In the genomic region with DNA sequence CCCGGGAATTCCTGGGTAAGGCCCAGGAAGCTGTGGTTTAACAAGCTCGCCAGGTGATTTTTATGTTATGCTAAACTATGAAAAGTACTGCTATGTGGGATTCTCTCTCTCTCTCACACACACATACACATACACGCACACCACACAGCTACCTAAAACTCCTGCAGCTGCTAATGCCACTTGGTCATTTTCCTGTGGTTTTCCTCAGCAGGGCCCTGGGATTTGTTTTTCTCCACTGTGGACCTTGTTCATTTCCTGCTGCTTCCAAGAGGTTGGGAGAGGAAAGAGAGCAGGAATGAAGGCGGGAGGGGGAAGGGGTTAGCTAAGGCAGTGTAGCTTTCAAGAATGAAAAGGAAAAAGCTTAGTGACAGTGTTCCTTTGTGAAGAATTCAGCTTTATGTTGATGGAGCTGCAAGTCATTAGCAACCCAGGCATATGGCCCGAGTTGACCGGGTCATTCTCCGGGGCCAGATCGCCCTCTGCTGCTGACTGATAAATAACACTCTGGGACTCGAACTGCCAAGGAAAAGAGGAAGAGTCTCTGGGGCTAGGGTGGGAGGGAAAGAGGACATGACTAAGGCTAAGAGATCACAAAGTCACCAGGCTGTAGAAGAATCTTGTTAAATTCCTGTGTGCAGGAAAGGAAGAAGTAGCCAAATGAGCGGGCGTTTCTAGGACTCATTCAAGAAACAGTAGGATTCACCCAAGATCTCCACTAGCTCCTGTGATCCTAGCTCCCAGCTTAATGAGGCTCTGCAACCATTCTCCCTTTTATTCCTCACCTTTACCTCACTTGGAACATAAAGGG, we compare ENCODE assay signal across 8 cellular contexts. TPM values are rescaled to one million over a fixed set of nuclear protein-coding genes. Genes with fewer than 3 reads are reported as not detected.
A peak's percentile ranks its signal among the peaks of the same experiment; 100 is the strongest.
DNase-seq lines count a peak whose midpoint lies in the region; ATAC-seq and TF ChIP-seq lines count a peak whose summit lies in the region.

No MANE protein-coding gene starts in this region.

- no peak overlapping the region for H3K4me3 ChIP-seq in Caco-2 (ENCODE audit: low read depth, low read length)
- H3K4me3 ChIP-seq in IMR-90 (ENCODE audit: insufficient read depth, low read depth, low read length) = no peak overlapping the region

- no peak overlapping the region for H3K4me3 Mint-ChIP-seq in Caco-2 (ENCODE audit: unreplicated experiment)

- H3K9me1 ChIP-seq in IMR-90 (ENCODE audit: insufficient read depth, low read length) = peaks cover 9% of the 10 kb centered on the region; the same call in 1 of the 2 replicates

- 0 out of 2 replicates have a peak overlapping the region, but pooled peaks have one; percentile 17 for H4K91ac ChIP-seq in IMR-90 (ENCODE audit: insufficient read depth, low read depth, low read length)

- no peaks in the 10 kb centered on the region for H3K27me3 ChIP-seq in Caco-2 (replicated peaks; ENCODE audit: control insufficient read depth, insufficient read depth, low read length)
- no peaks in the 10 kb centered on the region for H3K27me3 ChIP-seq in IMR-90 (ENCODE audit: control insufficient read depth, insufficient read depth, low read length)

- peak overlapping the region; percentile 33 for H3K4me2 ChIP-seq in IMR-90 (ENCODE audit: low read depth, low read length)

- no peak overlapping the region for H4K5ac ChIP-seq in IMR-90 (ENCODE audit: low read depth, low read length)

- DNase-seq in Caco-2 (peak; percentile 73), IMR-90 (peak; percentile 78), SK-MEL-5 (ENCODE audit: low read depth, low spot score) (peak; percentile 80), dedifferentiated amniotic fluid mesenchymal stem cell (ENCODE audit: extremely low spot score) (peak; percentile 71), kidney tubule cell (ENCODE audit: low spot score) (peak; percentile 94)
- DNase-seq in stimulated activated CD4-positive, alpha-beta T cell treated with anti-CD3 and anti-CD28 coated beads, Interleukin-1b, Interleukin-23, amount 100 ng/mL, for 4 hours (ENCODE audit: low read depth in 2 of 2) = peak; percentile 5 to 6

- H3K27ac ChIP-seq in IMR-90 (ENCODE audit: insufficient read depth, low read length) = no peak overlapping the region

- H3K18ac ChIP-seq in IMR-90 (ENCODE audit: low read depth, low read length) = peak overlapping the region; percentile 18; the same call in 1 of the 2 replicates

- H3K56ac ChIP-seq in IMR-90 (ENCODE audit: extremely low read depth, insufficient read depth, low read length) = no peak overlapping the region

- peak overlapping the region; percentile 3 for H2AK9ac ChIP-seq in IMR-90 (replicated peaks; ENCODE audit: low read depth, low read length, poor library complexity)

- H3K23ac ChIP-seq in IMR-90 (ENCODE audit: low read depth, low read length) = 0 out of 2 replicates have a peak overlapping the region, but pooled peaks have one; percentile 18

- TF ChIP-seq RAD21 in IMR-90 (IDR thresholded peaks at IDR 0.05; ENCODE audit: low read length) = peak; percentile 81

- no peak overlapping the region for H2BK15ac ChIP-seq in IMR-90 (ENCODE audit: low read depth, low read length)

- POLR2A ChIA-PET in Caco-2 (lab: Charles Lee) (interaction anchor here (0.7 to 1.6 kb wide), 6 partner anchors 15 to 138 kb away, joined by 3 to 8 read pairs (median 4); a partner anchor contains a TSS), IMR-90 (lab: Charles Lee; ENCODE audit: unreplicated experiment) (interaction anchor here (0.6 kb wide), 2 partner anchors 16 to 72 kb away, joined by 3 to 4 read pairs; no protein-coding TSS in a partner anchor)

- peak overlapping the region; percentile 50 for H2BK120ac ChIP-seq in IMR-90 (ENCODE audit: low read depth, low read length)

- no peak for TF ChIP-seq POLR2A in IMR-90 (IDR thresholded peaks at IDR 0.05; ENCODE audit: low read depth, low read length)

- H3K36me3 ChIP-seq in Caco-2 (ENCODE audit: control insufficient read depth, insufficient read depth, low read length) (no peaks in the 10 kb centered on the region), IMR-90 (ENCODE audit: control insufficient read depth, insufficient read depth, low read length) (no peaks in the 10 kb centered on the region)

- no peak overlapping the region for H3K9ac ChIP-seq in IMR-90 (ENCODE audit: low read depth, low read length)

- 0 out of 2 replicates have a peak overlapping the region, but pooled peaks have one; percentile 59 for H3K4ac ChIP-seq in IMR-90 (ENCODE audit: low read depth, low read length)

- CTCF ChIA-PET in Caco-2 (lab: Charles Lee) (interaction anchor here (0.6 to 3.2 kb wide), 13 partner anchors 15 to 1155 kb away, joined by 3 to 34 read pairs (median 4); a partner anchor contains a TSS), IMR-90 (lab: Yijun Ruan, JAX) (interaction anchor here (0.6 to 2.5 kb wide), 23 partner anchors 10 to 745 kb away, joined by 3 to 17 read pairs (median 4); a partner anchor contains a TSS)

- intact Hi-C loops in Caco-2 (cut with micrococcal nuclease; ENCODE audit: unreplicated experiment) = loop anchor here (1.0 to 5.0 kb wide), 7 partner anchors 21 to 326 kb away; a partner anchor contains a TSS
- intact Hi-C loops in IMR-90 (cut with micrococcal nuclease) = loop anchor here (1.0 to 2.0 kb wide), 4 partner anchors 87 to 326 kb away; no protein-coding TSS in a partner anchor

- dilution Hi-C loops in IMR-90 (cut with HindIII; ENCODE audit: low sequenced_read_pairs, unreplicated experiment) = no loop called here

- H3K79me1 ChIP-seq in IMR-90 (ENCODE audit: low read depth in 1 of 2, low read length in 2 of 2) = no peaks in the 10 kb centered on the region

- peak overlapping the region; percentile 64 for H3K14ac ChIP-seq in IMR-90 (replicated peaks; ENCODE audit: low read depth, low read length)

- peak overlapping the region; percentile 59 for H2AFZ ChIP-seq in IMR-90 (replicated peaks; ENCODE audit: low read length, poor library complexity)

- H3K27me3 Mint-ChIP-seq in Caco-2 (ENCODE audit: insufficient read depth, unreplicated experiment) = no peaks in the 10 kb centered on the region

- in situ Hi-C loops in IMR-90 (cut with MboI; ENCODE audit: low sequenced_read_pairs) = loop anchor here (5.0 to 10.0 kb wide), 3 partner anchors 160 to 318 kb away; no protein-coding TSS in a partner anchor
- in situ Hi-C loops in SK-MEL-5 (cut with HindIII; ENCODE audit: low pct_unique_long_range_greater_than_20kb, low sequenced_read_pairs) = no loop called here

- no peaks in the 10 kb centered on the region for H3K9me3 Mint-ChIP-seq in Caco-2 (ENCODE audit: unreplicated experiment)

- no peak overlapping the region for H2BK5ac ChIP-seq in IMR-90 (ENCODE audit: low read depth, low read length, poor library complexity, severe bottlenecking)

- WGBS in IMR-90 (ENCODE audit: extremely low coverage in 2 of 2, insufficient read length in 1 of 2), 2 experiments = no CpG with 5 or more reads among the region's 11 CpGs

- no peak overlapping the region for H2AK5ac ChIP-seq in IMR-90 (ENCODE audit: low read depth, low read length)

- peaks cover 49% of the 10 kb centered on the region for H3K4me1 ChIP-seq in Caco-2
- H3K4me1 ChIP-seq in IMR-90 (ENCODE audit: control insufficient read depth, insufficient read depth, low read length) = peaks cover 10% of the 10 kb centered on the region

- no TSS peak for BruUV-seq in Caco-2 (replicated peaks; lab: Mats Ljungman, UMichigan)
- BruUV-seq in IMR-90 (replicated peaks; lab: Mats Ljungman, UMichigan) = no TSS peak

- H2BK20ac ChIP-seq in IMR-90 (ENCODE audit: low read depth, low read length) = no peak overlapping the region

- TF ChIP-seq CTCF in Caco-2 (IDR thresholded peaks at IDR 0.05; ENCODE audit: insufficient read depth in 1 of 2, low read depth in 1 of 2, low read length in 1 of 2, severe bottlenecking in 1 of 2, unreplicated experiment in 1 of 2) (peak; percentile 22 to 46), IMR-90 (conservative IDR thresholded peaks at IDR 0.05; ENCODE audit: low read depth, low read length) (peak; percentile 66)

- H4K20me1 ChIP-seq in IMR-90 (ENCODE audit: insufficient read depth, low read length) = no peaks in the 10 kb centered on the region

- peaks cover 31% of the 10 kb centered on the region for H3K4me1 Mint-ChIP-seq in Caco-2 (ENCODE audit: low read depth, unreplicated experiment)

- peak; percentile 78 for ATAC-seq in GM19438 (IDR thresholded peaks at IDR 0.05; ENCODE audit: low read depth, unreplicated experiment)
- peak; percentile 94 for ATAC-seq in IMR-90 (ENCODE audit: low read depth)
- ATAC-seq in GM19324 (IDR thresholded peaks at IDR 0.05; ENCODE audit: low FRiP score, unreplicated experiment) = no peak

- H3K9me3 ChIP-seq in Caco-2 (no peaks in the 10 kb centered on the region), IMR-90 (ENCODE audit: control insufficient read depth, insufficient read depth, low read length) (no peaks in the 10 kb centered on the region)

- peak overlapping the region; percentile 81 for H3K27ac Mint-ChIP-seq in Caco-2 (ENCODE audit: unreplicated experiment)

- H3K36me3 Mint-ChIP-seq in Caco-2 (ENCODE audit: insufficient read depth, unreplicated experiment) = no peaks in the 10 kb centered on the region

- peak overlapping the region in 1 of 2 experiments; percentile 82; a peak in 2 of 4 replicates for H4K8ac ChIP-seq in IMR-90 (ENCODE audit: low read depth in 2 of 2, low read length in 2 of 2)

TF ChIP-seq in IMR-90, 13 proteins besides CTCF, POLR2A, EP300 and RAD21:
- TF ChIP-seq SMC3 (IDR thresholded peaks at IDR 0.05; ENCODE audit: low read depth, low read length) (peak; percentile 78), RFX5 (IDR thresholded peaks at IDR 0.05; ENCODE audit: low read depth, low read length) (no peak)

RNA-seq across cellular contexts. Expression of a gene that starts 30.5 kb away (rescaled TPM):
- total RNA-seq in Caco-2 (2022) (10.7 and 14.4 TPM in 2 replicates), IMR-90 (2012; rRNA removed) (9.0 and 10.6 TPM in 2 replicates)
- polyA plus RNA-seq in IMR-90 (2012; rRNA removed) = 3.3 and 4.3 TPM in 2 replicates
- polyA plus RNA-seq in IMR-90 (2012; cell fraction: cytosol; rRNA removed) = 0.86 and 1.0 TPM in 2 replicates
- polyA plus RNA-seq in IMR-90 (2012; cell fraction: nucleus; rRNA removed; ENCODE audit: low replicate concordance) = 4.6 and 21.1 TPM in 2 replicates
- 5.9 and 8.7 TPM in 2 replicates for total RNA-seq in SK-MEL-5 (2014; rRNA removed; shearing (Covaris generic))
- polyA plus RNA-seq in SK-MEL-5 (2015; cell fraction: cytosol; rRNA removed) = 2.3 and 2.7 TPM in 2 replicates
- 19.6 and 22.5 TPM in 2 replicates for polyA plus RNA-seq in SK-MEL-5 (2015; cell fraction: nucleus; rRNA removed)

Comparison
In these comparisons a context has a peak if more than half of its experiments do, and no peak if none do; other contexts are left out.
1. DNase-seq: peak in every context shown above with its lines; median percentile 94 in kidney tubule cell; 80 in SK-MEL-5; 78 in IMR-90; 73 in Caco-2; 71 in dedifferentiated amniotic fluid mesenchymal stem cell; 6 in stimulated activated CD4-positive, alpha-beta T cell treated with anti-CD3 and anti-CD28 coated beads, Interleukin-1b, Interleukin-23, amount 100 ng/mL, for 4 hours.